In the genomic region with DNA sequence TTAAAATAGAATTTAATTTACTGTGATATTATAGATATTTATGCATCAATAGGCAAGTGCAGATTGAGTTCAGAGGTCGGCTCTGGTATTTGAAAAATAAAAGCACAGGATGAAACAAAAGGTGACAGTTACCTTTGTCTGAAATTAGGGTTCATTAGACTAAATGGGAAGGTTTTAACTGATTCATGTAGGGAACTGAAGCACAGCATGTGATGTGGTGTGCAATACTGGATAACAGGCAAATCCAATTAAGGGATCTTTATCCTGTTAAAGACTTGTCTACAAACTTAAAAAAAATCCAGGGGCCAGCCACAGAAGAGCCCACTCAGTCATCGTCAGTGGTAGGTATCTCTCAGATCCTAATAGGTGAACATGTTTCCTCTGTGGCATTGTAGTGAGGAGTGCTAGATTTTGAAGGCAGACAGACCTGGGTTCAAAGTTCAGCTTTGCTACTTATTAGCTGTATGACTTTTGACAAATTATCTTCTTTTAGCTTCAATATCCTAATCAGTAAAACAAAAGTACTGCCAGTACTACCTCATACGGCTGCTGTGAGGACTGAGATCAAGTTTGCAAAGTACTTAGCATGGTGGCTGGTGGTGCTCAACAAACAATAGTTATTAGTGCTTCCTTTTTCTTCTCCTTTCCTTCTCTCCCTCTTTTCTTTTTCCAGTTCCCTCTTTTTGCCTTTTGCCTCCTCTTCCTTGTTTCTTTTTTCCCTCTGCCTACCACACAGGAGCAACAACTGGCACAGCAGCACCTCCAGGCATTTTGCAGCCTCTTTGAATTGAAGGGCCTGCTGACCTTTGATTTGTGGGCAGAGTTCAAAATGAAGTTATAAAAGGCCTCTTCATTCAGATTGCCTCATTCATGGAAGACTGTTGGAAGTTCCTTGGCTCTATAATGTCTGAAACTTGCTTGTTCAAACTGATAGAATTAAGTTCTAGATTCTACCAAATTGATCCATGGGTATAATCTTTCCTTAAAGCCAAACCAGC, we compare ENCODE assay signal across 17 cellular contexts. TPM values are rescaled to one million over a fixed set of nuclear protein-coding genes. Genes with fewer than 3 reads are reported as not detected.
DNase-seq lines count a peak whose midpoint lies in the region; ATAC-seq, FAIRE-seq and TF ChIP-seq lines count a peak whose summit lies in the region.
"Had no signal": no experiment of that assay in that cellular context is flagged by ENCODE, and none has a peak within 500 bp of the region (broad histone marks: within the 10 kb centered on the region; RNA-seq: fewer than 3 reads in every experiment).

No MANE protein-coding gene starts in this region.

- intact Hi-C loops in mucosa of descending colon (cut with DNase I, micrococcal nuclease) = no loop called here

- H3K4me3 ChIP-seq in WERI-Rb-1 (ENCODE audit: low read depth, low read length) = no peak overlapping the region; the same call in 1 of the 2 replicates
- no peak overlapping the region for H3K4me3 ChIP-seq in mucosa of descending colon
- H3K4me3 ChIP-seq: SJSA1 had no signal

- TF ChIP-seq POLR2A in GM12892 (IDR thresholded peaks at IDR 0.05; ENCODE audit: low read depth, low read length) = no peak

- peak; percentile 32 for DNase-seq in LoVo (ENCODE audit: low spot score)
- DNase-seq in WERI-Rb-1 = peak; percentile 14
- peak in 2 of 3 donors; percentile 28 to 66 for DNase-seq in mucosa of descending colon
- no peak for DNase-seq in urothelium cell line (ENCODE audit: low spot score)
- no peak for DNase-seq in GM12892 (ENCODE audit: insufficient read length)
- no peak for DNase-seq in T1000 (lab: John Stamatoyannopoulos, UW)
- DNase-seq in AML-193 (lab: John Stamatoyannopoulos, UW) = no peak
- DNase-seq: CD8-positive, alpha-beta T cell; DMS 273 treated with DMSO at 0.1 percent for 48 hours; Karpas-422; NCI-H2029; NCI-H524 treated with DMSO at 0.1 percent for 48 hours; NK-92 treated with Interleukin-12 subunit alpha and Interleukin-12 subunit beta, amount 100 ng/mL, for 24 hours had no signal

- H3K4me1 ChIP-seq in mucosa of descending colon (ENCODE audit: low read depth) = no peaks in the 10 kb centered on the region
- H3K4me1 ChIP-seq: SJSA1 had no signal

- no peak for FAIRE-seq in urothelium cell line (lab: Jason Lieb, UNC)
- FAIRE-seq in GM12892 (lab: Jason Lieb, UNC) = no peak

- H3K36me3 ChIP-seq in WERI-Rb-1 = no peaks in the 10 kb centered on the region
- H3K36me3 ChIP-seq in mucosa of descending colon (ENCODE audit: low read depth) = no peaks in the 10 kb centered on the region
- H3K36me3 ChIP-seq: SJSA1 had no signal

- H3K27me3 ChIP-seq in WERI-Rb-1 (ENCODE audit: insufficient read depth, low read depth, severe bottlenecking) = no peaks in the 10 kb centered on the region

- H3K9me3 ChIP-seq in WERI-Rb-1 (ENCODE audit: severe bottlenecking) = no peaks in the 10 kb centered on the region
- H3K9me3 ChIP-seq in mucosa of descending colon = no peaks in the 10 kb centered on the region
- H3K9me3 ChIP-seq: SJSA1 had no signal

- ATAC-seq in mucosa of descending colon = peak; percentile 87
- ATAC-seq: CD8-positive, alpha-beta T cell had no signal

- no peak overlapping the region for H3K27ac ChIP-seq in WERI-Rb-1
- H3K27ac ChIP-seq: RWPE1, SJSA1 had no signal

- TF ChIP-seq CTCF in WERI-Rb-1 (IDR thresholded peaks at IDR 0.05; ENCODE audit: low read depth, low read length) = no peak
- no peak for TF ChIP-seq CTCF in mucosa of descending colon (IDR thresholded peaks at IDR 0.05)

RNA-seq across cellular contexts. Expression of a gene that starts 44.9 kb away (rescaled TPM):
- 1 to 10 TPM in 1 of 3 donors, under 1 TPM in 2; 0.14 to 5.0 (median 0.55) TPM for total RNA-seq in mucosa of descending colon
- not detected for polyA plus RNA-seq in GM12892 (2012; ENCODE audit: missing spikeins)
- total RNA-seq: CD8-positive, alpha-beta T cell had no signal
- polyA plus RNA-seq: AG04450, BJ had no signal

Comparison
In these comparisons a context has a peak if more than half of its experiments do, and no peak if none do; other contexts are left out.
1. DNase-seq: peak in LoVo (single experiment), WERI-Rb-1 (single experiment) and mucosa of descending colon (2 of 3); none in urothelium cell line (single experiment), GM12892 (single experiment), T1000 (single experiment) and AML-193 (0 of 2).